Comparison of ENCODE assay signal across 1 cellular context in genomic region chr7:116610210-116610609, GRCh38.
TF ChIP-seq lines count a peak whose summit lies in the region.

No MANE protein-coding gene starts in this region.

TF ChIP-seq in K562, 482 proteins besides CTCF, POLR2A, EP300 and RAD21 (continued from another document and continues in another):
- TF ChIP-seq, protein P1, sequence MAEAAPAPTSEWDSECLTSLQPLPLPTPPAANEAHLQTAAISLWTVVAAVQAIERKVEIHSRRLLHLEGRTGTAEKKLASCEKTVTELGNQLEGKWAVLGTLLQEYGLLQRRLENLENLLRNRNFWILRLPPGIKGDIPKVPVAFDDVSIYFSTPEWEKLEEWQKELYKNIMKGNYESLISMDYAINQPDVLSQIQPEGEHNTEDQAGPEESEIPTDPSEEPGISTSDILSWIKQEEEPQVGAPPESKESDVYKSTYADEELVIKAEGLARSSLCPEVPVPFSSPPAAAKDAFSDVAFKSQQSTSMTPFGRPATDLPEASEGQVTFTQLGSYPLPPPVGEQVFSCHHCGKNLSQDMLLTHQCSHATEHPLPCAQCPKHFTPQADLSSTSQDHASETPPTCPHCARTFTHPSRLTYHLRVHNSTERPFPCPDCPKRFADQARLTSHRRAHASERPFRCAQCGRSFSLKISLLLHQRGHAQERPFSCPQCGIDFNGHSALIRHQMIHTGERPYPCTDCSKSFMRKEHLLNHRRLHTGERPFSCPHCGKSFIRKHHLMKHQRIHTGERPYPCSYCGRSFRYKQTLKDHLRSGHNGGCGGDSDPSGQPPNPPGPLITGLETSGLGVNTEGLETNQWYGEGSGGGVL (CRISPR knock-in tag; IDR thresholded peaks at IDR 0.05): no peak
- TF ChIP-seq, protein P2, sequence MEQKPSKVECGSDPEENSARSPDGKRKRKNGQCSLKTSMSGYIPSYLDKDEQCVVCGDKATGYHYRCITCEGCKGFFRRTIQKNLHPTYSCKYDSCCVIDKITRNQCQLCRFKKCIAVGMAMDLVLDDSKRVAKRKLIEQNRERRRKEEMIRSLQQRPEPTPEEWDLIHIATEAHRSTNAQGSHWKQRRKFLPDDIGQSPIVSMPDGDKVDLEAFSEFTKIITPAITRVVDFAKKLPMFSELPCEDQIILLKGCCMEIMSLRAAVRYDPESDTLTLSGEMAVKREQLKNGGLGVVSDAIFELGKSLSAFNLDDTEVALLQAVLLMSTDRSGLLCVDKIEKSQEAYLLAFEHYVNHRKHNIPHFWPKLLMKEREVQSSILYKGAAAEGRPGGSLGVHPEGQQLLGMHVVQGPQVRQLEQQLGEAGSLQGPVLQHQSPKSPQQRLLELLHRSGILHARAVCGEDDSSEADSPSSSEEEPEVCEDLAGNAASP (IDR thresholded peaks at IDR 0.05): no peak
- TF ChIP-seq ZNF175 (CRISPR knock-in tag; IDR thresholded peaks at IDR 0.05; ENCODE audit: low read depth): no peak
- no peak for TF ChIP-seq ZNF717 (CRISPR knock-in tag; IDR thresholded peaks at IDR 0.05)
- TF ChIP-seq COPS2 (conservative IDR thresholded peaks at IDR 0.05): no peak
- no peak for TF ChIP-seq OTX1 (CRISPR knock-in tag; IDR thresholded peaks at IDR 0.05)
- TF ChIP-seq ZNF668 (CRISPR knock-in tag; IDR thresholded peaks at IDR 0.05): no peak
- TF ChIP-seq EWSR1 (IDR thresholded peaks at IDR 0.05; ENCODE audit: borderline replicate concordance, low read depth, partially characterized antibody): no peak
- TF ChIP-seq NCOA4 (IDR thresholded peaks at IDR 0.05; ENCODE audit: partially characterized antibody): no peak
- peak; percentile 30 for TF ChIP-seq CCNT2 (IDR thresholded peaks at IDR 0.05; ENCODE audit: borderline replicate concordance, extremely low read depth, insufficient read length, low read depth, low read length)
- peak; percentile 68; the same call in 1 of the 2 replicates for TF ChIP-seq JUN (IDR thresholded peaks at IDR 0.05; ENCODE audit: borderline replicate concordance, low read depth, low read length)
- TF ChIP-seq JUN (CRISPR knock-in tag; IDR thresholded peaks at IDR 0.05; ENCODE audit: borderline replicate concordance): no peak
- no peak for TF ChIP-seq NEUROD1 (IDR thresholded peaks at IDR 0.05; ENCODE audit: borderline replicate concordance, low read depth, low read length, partially characterized antibody)
- TF ChIP-seq, protein P3, sequence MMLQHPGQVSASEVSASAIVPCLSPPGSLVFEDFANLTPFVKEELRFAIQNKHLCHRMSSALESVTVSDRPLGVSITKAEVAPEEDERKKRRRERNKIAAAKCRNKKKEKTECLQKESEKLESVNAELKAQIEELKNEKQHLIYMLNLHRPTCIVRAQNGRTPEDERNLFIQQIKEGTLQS (IDR thresholded peaks at IDR 0.05): peak; percentile 76
- TF ChIP-seq, protein P3 (CRISPR knock-in tag; conservative IDR thresholded peaks at IDR 0.05): no peak
- TF ChIP-seq NCOR1 (IDR thresholded peaks at IDR 0.05): 0 out of 2 replicates have a peak, but pooled peaks have one; percentile 23
- TF ChIP-seq NFXL1 (CRISPR knock-in tag; IDR thresholded peaks at IDR 0.05): no peak
- no peak for TF ChIP-seq GATAD2A (IDR thresholded peaks at IDR 0.05)
- TF ChIP-seq, protein P4, sequence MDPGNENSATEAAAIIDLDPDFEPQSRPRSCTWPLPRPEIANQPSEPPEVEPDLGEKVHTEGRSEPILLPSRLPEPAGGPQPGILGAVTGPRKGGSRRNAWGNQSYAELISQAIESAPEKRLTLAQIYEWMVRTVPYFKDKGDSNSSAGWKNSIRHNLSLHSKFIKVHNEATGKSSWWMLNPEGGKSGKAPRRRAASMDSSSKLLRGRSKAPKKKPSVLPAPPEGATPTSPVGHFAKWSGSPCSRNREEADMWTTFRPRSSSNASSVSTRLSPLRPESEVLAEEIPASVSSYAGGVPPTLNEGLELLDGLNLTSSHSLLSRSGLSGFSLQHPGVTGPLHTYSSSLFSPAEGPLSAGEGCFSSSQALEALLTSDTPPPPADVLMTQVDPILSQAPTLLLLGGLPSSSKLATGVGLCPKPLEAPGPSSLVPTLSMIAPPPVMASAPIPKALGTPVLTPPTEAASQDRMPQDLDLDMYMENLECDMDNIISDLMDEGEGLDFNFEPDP (CRISPR knock-in tag; IDR thresholded peaks at IDR 0.05): no peak
- TF ChIP-seq ARNT (IDR thresholded peaks at IDR 0.05): no peak
- TF ChIP-seq ETV6 (IDR thresholded peaks at IDR 0.05; ENCODE audit: borderline replicate concordance in 1 of 2, low read depth in 2 of 2, low read length in 1 of 2): no peak
- no peak for TF ChIP-seq ETV6 (CRISPR knock-in tag; IDR thresholded peaks at IDR 0.05; ENCODE audit: borderline replicate concordance)
- peak; percentile 25; the same call in 1 of the 2 replicates for TF ChIP-seq CEBPG (CRISPR knock-in tag; IDR thresholded peaks at IDR 0.05)
- TF ChIP-seq CEBPG (tag; conservative IDR thresholded peaks at IDR 0.05 in 1 of 2, IDR thresholded peaks at IDR 0.05 in 1 of 2): peak; percentile 68 to 87
- no peak for TF ChIP-seq GATA2 (CRISPR knock-in tag; IDR thresholded peaks at IDR 0.05)
- TF ChIP-seq MTF1 (CRISPR knock-in tag; IDR thresholded peaks at IDR 0.05; ENCODE audit: borderline replicate concordance): no peak
- TF ChIP-seq MEIS2 (IDR thresholded peaks at IDR 0.05; ENCODE audit: partially characterized antibody): peak; percentile 34
- no peak for TF ChIP-seq ZNF184 (CRISPR knock-in tag; IDR thresholded peaks at IDR 0.05)
- TF ChIP-seq SMARCE1 (IDR thresholded peaks at IDR 0.05): peak; percentile 65; the same call in 1 of the 2 replicates
- 0 out of 2 replicates have a peak, but pooled peaks have one; percentile 40 for TF ChIP-seq RNF2 (IDR thresholded peaks at IDR 0.05)
- no peak for TF ChIP-seq TAF15 (IDR thresholded peaks at IDR 0.05; ENCODE audit: low read depth, low read length)
- TF ChIP-seq NFIC (IDR thresholded peaks at IDR 0.05): no peak
- TF ChIP-seq ZFX (CRISPR knock-in tag; IDR thresholded peaks at IDR 0.05): no peak
- no peak for TF ChIP-seq ZNF830 (CRISPR knock-in tag; IDR thresholded peaks at IDR 0.05)
- no peak for TF ChIP-seq ZBTB1 (CRISPR knock-in tag; IDR thresholded peaks at IDR 0.05; ENCODE audit: borderline replicate concordance, low read depth)
- no peak for TF ChIP-seq NR2C1 (IDR thresholded peaks at IDR 0.05)
- TF ChIP-seq NR2C1 (tag; IDR thresholded peaks at IDR 0.05): peak; percentile 65; the same call in 1 of the 2 replicates
- TF ChIP-seq HEY1 (CRISPR knock-in tag; IDR thresholded peaks at IDR 0.05; ENCODE audit: borderline replicate concordance): no peak
- TF ChIP-seq CBFA2T3 (IDR thresholded peaks at IDR 0.05): peak; percentile 65
- no peak for TF ChIP-seq CAMTA2 (CRISPR knock-in tag; conservative IDR thresholded peaks at IDR 0.05)
- TF ChIP-seq RBM15 (IDR thresholded peaks at IDR 0.05; ENCODE audit: insufficient read depth, low read length): no peak
- no peak for TF ChIP-seq MCM2 (IDR thresholded peaks at IDR 0.05; ENCODE audit: low read depth)
- TF ChIP-seq ZC3H11A (IDR thresholded peaks at IDR 0.05; ENCODE audit: low read depth, low read length): no peak
- no peak for TF ChIP-seq NBN (IDR thresholded peaks at IDR 0.05; ENCODE audit: low read depth)
- TF ChIP-seq PTTG1 (tag; IDR thresholded peaks at IDR 0.05; ENCODE audit: low read depth): no peak
- TF ChIP-seq, protein P5, sequence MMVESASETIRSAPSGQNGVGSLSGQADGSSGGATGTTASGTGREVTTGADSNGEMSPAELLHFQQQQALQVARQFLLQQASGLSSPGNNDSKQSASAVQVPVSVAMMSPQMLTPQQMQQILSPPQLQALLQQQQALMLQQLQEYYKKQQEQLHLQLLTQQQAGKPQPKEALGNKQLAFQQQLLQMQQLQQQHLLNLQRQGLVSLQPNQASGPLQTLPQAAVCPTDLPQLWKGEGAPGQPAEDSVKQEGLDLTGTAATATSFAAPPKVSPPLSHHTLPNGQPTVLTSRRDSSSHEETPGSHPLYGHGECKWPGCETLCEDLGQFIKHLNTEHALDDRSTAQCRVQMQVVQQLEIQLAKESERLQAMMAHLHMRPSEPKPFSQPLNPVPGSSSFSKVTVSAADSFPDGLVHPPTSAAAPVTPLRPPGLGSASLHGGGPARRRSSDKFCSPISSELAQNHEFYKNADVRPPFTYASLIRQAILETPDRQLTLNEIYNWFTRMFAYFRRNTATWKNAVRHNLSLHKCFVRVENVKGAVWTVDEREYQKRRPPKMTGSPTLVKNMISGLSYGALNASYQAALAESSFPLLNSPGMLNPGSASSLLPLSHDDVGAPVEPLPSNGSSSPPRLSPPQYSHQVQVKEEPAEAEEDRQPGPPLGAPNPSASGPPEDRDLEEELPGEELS (CRISPR knock-in tag; IDR thresholded peaks at IDR 0.05; ENCODE audit: borderline replicate concordance): no peak
- TF ChIP-seq SMARCA4 (IDR thresholded peaks at IDR 0.05): peak; percentile 63; the same call in 1 of the 2 replicates
- TF ChIP-seq FOXA3 (CRISPR knock-in tag; conservative IDR thresholded peaks at IDR 0.05 in 1 of 2, IDR thresholded peaks at IDR 0.05 in 1 of 2): 0 out of 4 replicates have a peak, but pooled peaks of 1 of the 2 experiments have one; percentile 3
- no peak for TF ChIP-seq SIN3A (IDR thresholded peaks at IDR 0.05; ENCODE audit: borderline replicate concordance in 2 of 2, control insufficient read depth in 1 of 2, low read depth in 2 of 2, low read length in 2 of 2)
- no peak for TF ChIP-seq ZNF23 (CRISPR knock-in tag; IDR thresholded peaks at IDR 0.05)
- TF ChIP-seq SRSF1 (IDR thresholded peaks at IDR 0.05; ENCODE audit: low read depth, low read length): no peak
- TF ChIP-seq POU5F1 (IDR thresholded peaks at IDR 0.05; ENCODE audit: borderline replicate concordance, low read depth, low read length, partially characterized antibody): no peak
- TF ChIP-seq BRD9 (IDR thresholded peaks at IDR 0.05; ENCODE audit: low read depth, partially characterized antibody): no peak
- TF ChIP-seq DPF2 (IDR thresholded peaks at IDR 0.05): peak; percentile 44; the same call in 1 of the 2 replicates
- TF ChIP-seq RBFOX2 (IDR thresholded peaks at IDR 0.05; ENCODE audit: low read depth, low read length): no peak
- no peak for TF ChIP-seq ZBTB9 (CRISPR knock-in tag; IDR thresholded peaks at IDR 0.05)
- peak; percentile 86 for TF ChIP-seq NR2F6 (CRISPR knock-in tag; IDR thresholded peaks at IDR 0.05)
- no peak for TF ChIP-seq ZNF121 (CRISPR knock-in tag; conservative IDR thresholded peaks at IDR 0.05)
- TF ChIP-seq FOSL1 (tag; conservative IDR thresholded peaks at IDR 0.05): peak; percentile 99
- no peak; the same call in 1 of the 2 replicates for TF ChIP-seq SMARCC2 (IDR thresholded peaks at IDR 0.05; ENCODE audit: low read depth)
- TF ChIP-seq C11orf30 (IDR thresholded peaks at IDR 0.05; ENCODE audit: low read depth): peak; percentile 34; the same call in 1 of the 2 replicates
- TF ChIP-seq ZZZ3 (IDR thresholded peaks at IDR 0.05): no peak
- no peak for TF ChIP-seq ZNF780A (CRISPR knock-in tag; IDR thresholded peaks at IDR 0.05)
- TF ChIP-seq TAL1 (IDR thresholded peaks at IDR 0.05): peak; percentile 54
- no peak for TF ChIP-seq RBM17 (IDR thresholded peaks at IDR 0.05; ENCODE audit: borderline replicate concordance, low read depth, low read length)
- TF ChIP-seq, protein P6, sequence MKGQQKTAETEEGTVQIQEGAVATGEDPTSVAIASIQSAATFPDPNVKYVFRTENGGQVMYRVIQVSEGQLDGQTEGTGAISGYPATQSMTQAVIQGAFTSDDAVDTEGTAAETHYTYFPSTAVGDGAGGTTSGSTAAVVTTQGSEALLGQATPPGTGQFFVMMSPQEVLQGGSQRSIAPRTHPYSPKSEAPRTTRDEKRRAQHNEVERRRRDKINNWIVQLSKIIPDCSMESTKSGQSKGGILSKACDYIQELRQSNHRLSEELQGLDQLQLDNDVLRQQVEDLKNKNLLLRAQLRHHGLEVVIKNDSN (CRISPR knock-in tag; IDR thresholded peaks at IDR 0.05): no peak
- TF ChIP-seq ZKSCAN8 (CRISPR knock-in tag; IDR thresholded peaks at IDR 0.05): 0 out of 2 replicates have a peak, but pooled peaks have one; percentile 28
- no peak for TF ChIP-seq ZNF511 (CRISPR knock-in tag; IDR thresholded peaks at IDR 0.05)
- TF ChIP-seq SMC3 (conservative IDR thresholded peaks at IDR 0.05; ENCODE audit: insufficient read depth, low read depth, low read length): no peak
- TF ChIP-seq TCF3 (CRISPR knock-in tag; IDR thresholded peaks at IDR 0.05): peak; percentile 69
- TF ChIP-seq ZC3H8 (IDR thresholded peaks at IDR 0.05): no peak
- TF ChIP-seq PHF20 (IDR thresholded peaks at IDR 0.05; ENCODE audit: partially characterized antibody): no peak
- no peak for TF ChIP-seq POLR2B (IDR thresholded peaks at IDR 0.05; ENCODE audit: low read depth, partially characterized antibody)
